In the genomic region with DNA sequence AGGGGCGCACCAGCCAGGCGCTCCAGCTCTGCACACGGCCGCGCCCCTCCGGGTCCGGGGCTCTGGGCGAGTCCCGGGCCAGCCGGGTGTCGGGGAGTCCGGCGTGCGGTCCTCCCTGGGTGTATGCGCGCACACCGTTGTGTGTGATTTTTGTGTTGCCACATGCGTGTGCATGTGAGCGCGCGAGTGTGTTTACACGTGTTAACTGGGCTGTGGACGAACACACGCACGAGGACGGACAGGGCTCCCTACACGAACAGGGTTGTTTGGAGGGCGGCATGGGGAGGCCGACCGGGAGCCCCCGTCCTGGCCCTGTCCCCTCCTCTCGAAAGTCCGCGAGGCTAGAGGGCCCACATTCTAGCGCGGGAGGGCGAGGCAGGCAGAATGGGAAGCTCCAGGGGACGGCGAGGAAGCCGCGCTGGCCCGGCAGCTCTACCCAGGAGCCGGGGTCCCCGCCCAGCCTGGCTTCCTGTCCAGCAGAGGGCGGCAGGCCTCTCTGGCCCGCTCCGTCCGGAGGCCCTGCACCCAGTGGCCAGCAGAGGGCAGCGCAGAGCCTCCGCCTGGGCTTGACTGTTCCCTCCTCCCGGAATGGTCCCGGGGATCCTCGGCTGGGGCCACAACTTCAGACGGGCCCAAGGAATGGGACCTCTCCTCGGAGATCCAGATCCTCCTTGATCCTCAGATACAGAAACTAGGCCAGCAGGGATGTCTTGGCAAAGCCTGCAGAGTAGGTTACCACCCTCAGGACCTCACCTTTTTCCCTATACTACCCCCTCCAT, we compare ENCODE assay signal across 1 cellular context.
TF ChIP-seq lines count a peak whose summit lies in the region.

No MANE protein-coding gene starts in this region.

TF ChIP-seq in HEK293, 187 proteins besides CTCF, POLR2A, EP300 and RAD21 (continued from another document and continues in another):
- TF ChIP-seq ZNF423 (tag by site-specific recombination; IDR thresholded peaks at IDR 0.05) (no peak; the same call in 1 of the 2 replicates), ZSCAN23 (tag by site-specific recombination; IDR thresholded peaks at IDR 0.05) (peak; percentile 67; the same call in 1 of the 2 replicates), ZNF24 (tag by site-specific recombination; IDR thresholded peaks at IDR 0.05) (peak; percentile 44; the same call in 1 of the 2 replicates), ZNF202 (tag by site-specific recombination; IDR thresholded peaks at IDR 0.05; ENCODE audit: borderline replicate concordance) (no peak), ZNF266 (tag by site-specific recombination; IDR thresholded peaks at IDR 0.05; ENCODE audit: low read depth) (no peak), ZSCAN30 (tag by site-specific recombination; IDR thresholded peaks at IDR 0.05) (peak; percentile 98), ZNF16 (tag by site-specific recombination; IDR thresholded peaks at IDR 0.05; ENCODE audit: low read depth) (no peak), ZNF501 (tag by site-specific recombination; IDR thresholded peaks at IDR 0.05) (peak; percentile 70; the same call in 1 of the 2 replicates), ZSCAN16 (tag by site-specific recombination; IDR thresholded peaks at IDR 0.05) (no peak), ZFP37 (tag by site-specific recombination; IDR thresholded peaks at IDR 0.05) (peak; percentile 85), KLF8 (tag by site-specific recombination; IDR thresholded peaks at IDR 0.05) (peak; percentile 81), ZBTB8A (tag by site-specific recombination; IDR thresholded peaks at IDR 0.05) (peak; percentile 81), ZNF354C (tag by site-specific recombination; IDR thresholded peaks at IDR 0.05; ENCODE audit: borderline replicate concordance, low read depth) (no peak), ZNF76 (tag by site-specific recombination; IDR thresholded peaks at IDR 0.05; ENCODE audit: borderline replicate concordance, low read depth) (0 out of 2 replicates have a peak, but pooled peaks have one; percentile 25), ZNF155 (tag by site-specific recombination; IDR thresholded peaks at IDR 0.05) (no peak), ZNF600 (tag by site-specific recombination; IDR thresholded peaks at IDR 0.05) (peak; percentile 61), ZXDB (tag by site-specific recombination; IDR thresholded peaks at IDR 0.05) (peak; percentile 71; the same call in 1 of the 2 replicates), IKZF3 (tag by site-specific recombination; IDR thresholded peaks at IDR 0.05) (peak; percentile 95), ZNF626 (tag by site-specific recombination; IDR thresholded peaks at IDR 0.05) (no peak), ZNF174 (tag by site-specific recombination; IDR thresholded peaks at IDR 0.05) (no peak), ZNF112 (tag by site-specific recombination; IDR thresholded peaks at IDR 0.05) (no peak), ZBTB49 (tag by site-specific recombination; IDR thresholded peaks at IDR 0.05; ENCODE audit: low read depth) (no peak), ZNF48 (tag by site-specific recombination; IDR thresholded peaks at IDR 0.05) (no peak), ZNF140 (tag by site-specific recombination; IDR thresholded peaks at IDR 0.05) (no peak), ZNF785 (tag by site-specific recombination; IDR thresholded peaks at IDR 0.05) (no peak), ZNF639 (tag by site-specific recombination; IDR thresholded peaks at IDR 0.05) (peak; percentile 87), ZNF239 (tag by site-specific recombination; IDR thresholded peaks at IDR 0.05) (no peak), ZNF404 (tag by site-specific recombination; IDR thresholded peaks at IDR 0.05) (no peak), FEZF1 (tag by site-specific recombination; IDR thresholded peaks at IDR 0.05) (no peak), ZSCAN18 (tag by site-specific recombination; IDR thresholded peaks at IDR 0.05) (no peak), ZNF416 (tag by site-specific recombination; IDR thresholded peaks at IDR 0.05) (no peak), ZNF350 (tag by site-specific recombination; IDR thresholded peaks at IDR 0.05) (no peak), PBX3 (CRISPR knock-in tag; IDR thresholded peaks at IDR 0.05) (peak; percentile 85), ZNF791 (tag by site-specific recombination; IDR thresholded peaks at IDR 0.05) (no peak), ZNF19 (tag by site-specific recombination; IDR thresholded peaks at IDR 0.05; ENCODE audit: low read depth) (no peak), ZNF664 (tag by site-specific recombination; IDR thresholded peaks at IDR 0.05) (no peak)
- TF ChIP-seq, protein P1, sequence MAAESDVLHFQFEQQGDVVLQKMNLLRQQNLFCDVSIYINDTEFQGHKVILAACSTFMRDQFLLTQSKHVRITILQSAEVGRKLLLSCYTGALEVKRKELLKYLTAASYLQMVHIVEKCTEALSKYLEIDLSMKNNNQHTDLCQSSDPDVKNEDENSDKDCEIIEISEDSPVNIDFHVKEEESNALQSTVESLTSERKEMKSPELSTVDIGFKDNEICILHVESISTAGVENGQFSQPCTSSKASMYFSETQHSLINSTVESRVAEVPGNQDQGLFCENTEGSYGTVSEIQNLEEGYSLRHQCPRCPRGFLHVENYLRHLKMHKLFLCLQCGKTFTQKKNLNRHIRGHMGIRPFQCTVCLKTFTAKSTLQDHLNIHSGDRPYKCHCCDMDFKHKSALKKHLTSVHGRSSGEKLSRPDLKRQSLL (tag by site-specific recombination; IDR thresholded peaks at IDR 0.05) = peak; percentile 53; the same call in 1 of the 2 replicates
- TF ChIP-seq, protein P2, sequence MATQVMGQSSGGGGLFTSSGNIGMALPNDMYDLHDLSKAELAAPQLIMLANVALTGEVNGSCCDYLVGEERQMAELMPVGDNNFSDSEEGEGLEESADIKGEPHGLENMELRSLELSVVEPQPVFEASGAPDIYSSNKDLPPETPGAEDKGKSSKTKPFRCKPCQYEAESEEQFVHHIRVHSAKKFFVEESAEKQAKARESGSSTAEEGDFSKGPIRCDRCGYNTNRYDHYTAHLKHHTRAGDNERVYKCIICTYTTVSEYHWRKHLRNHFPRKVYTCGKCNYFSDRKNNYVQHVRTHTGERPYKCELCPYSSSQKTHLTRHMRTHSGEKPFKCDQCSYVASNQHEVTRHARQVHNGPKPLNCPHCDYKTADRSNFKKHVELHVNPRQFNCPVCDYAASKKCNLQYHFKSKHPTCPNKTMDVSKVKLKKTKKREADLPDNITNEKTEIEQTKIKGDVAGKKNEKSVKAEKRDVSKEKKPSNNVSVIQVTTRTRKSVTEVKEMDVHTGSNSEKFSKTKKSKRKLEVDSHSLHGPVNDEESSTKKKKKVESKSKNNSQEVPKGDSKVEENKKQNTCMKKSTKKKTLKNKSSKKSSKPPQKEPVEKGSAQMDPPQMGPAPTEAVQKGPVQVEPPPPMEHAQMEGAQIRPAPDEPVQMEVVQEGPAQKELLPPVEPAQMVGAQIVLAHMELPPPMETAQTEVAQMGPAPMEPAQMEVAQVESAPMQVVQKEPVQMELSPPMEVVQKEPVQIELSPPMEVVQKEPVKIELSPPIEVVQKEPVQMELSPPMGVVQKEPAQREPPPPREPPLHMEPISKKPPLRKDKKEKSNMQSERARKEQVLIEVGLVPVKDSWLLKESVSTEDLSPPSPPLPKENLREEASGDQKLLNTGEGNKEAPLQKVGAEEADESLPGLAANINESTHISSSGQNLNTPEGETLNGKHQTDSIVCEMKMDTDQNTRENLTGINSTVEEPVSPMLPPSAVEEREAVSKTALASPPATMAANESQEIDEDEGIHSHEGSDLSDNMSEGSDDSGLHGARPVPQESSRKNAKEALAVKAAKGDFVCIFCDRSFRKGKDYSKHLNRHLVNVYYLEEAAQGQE (tag by site-specific recombination; IDR thresholded peaks at IDR 0.05) = peak; percentile 33; the same call in 1 of the 2 replicates
- TF ChIP-seq, protein P3, sequence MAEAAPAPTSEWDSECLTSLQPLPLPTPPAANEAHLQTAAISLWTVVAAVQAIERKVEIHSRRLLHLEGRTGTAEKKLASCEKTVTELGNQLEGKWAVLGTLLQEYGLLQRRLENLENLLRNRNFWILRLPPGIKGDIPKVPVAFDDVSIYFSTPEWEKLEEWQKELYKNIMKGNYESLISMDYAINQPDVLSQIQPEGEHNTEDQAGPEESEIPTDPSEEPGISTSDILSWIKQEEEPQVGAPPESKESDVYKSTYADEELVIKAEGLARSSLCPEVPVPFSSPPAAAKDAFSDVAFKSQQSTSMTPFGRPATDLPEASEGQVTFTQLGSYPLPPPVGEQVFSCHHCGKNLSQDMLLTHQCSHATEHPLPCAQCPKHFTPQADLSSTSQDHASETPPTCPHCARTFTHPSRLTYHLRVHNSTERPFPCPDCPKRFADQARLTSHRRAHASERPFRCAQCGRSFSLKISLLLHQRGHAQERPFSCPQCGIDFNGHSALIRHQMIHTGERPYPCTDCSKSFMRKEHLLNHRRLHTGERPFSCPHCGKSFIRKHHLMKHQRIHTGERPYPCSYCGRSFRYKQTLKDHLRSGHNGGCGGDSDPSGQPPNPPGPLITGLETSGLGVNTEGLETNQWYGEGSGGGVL (tag by site-specific recombination; IDR thresholded peaks at IDR 0.05) = peak; percentile 64
- TF ChIP-seq, protein P4, sequence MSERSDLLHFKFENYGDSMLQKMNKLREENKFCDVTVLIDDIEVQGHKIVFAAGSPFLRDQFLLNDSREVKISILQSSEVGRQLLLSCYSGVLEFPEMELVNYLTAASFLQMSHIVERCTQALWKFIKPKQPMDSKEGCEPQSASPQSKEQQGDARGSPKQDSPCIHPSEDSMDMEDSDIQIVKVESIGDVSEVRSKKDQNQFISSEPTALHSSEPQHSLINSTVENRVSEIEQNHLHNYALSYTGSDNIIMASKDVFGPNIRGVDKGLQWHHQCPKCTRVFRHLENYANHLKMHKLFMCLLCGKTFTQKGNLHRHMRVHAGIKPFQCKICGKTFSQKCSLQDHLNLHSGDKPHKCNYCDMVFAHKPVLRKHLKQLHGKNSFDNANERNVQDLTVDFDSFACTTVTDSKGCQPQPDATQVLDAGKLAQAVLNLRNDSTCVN (tag by site-specific recombination; optimal IDR thresholded peaks at IDR 0.05) = peak; percentile 93
- TF ChIP-seq, protein P5, sequence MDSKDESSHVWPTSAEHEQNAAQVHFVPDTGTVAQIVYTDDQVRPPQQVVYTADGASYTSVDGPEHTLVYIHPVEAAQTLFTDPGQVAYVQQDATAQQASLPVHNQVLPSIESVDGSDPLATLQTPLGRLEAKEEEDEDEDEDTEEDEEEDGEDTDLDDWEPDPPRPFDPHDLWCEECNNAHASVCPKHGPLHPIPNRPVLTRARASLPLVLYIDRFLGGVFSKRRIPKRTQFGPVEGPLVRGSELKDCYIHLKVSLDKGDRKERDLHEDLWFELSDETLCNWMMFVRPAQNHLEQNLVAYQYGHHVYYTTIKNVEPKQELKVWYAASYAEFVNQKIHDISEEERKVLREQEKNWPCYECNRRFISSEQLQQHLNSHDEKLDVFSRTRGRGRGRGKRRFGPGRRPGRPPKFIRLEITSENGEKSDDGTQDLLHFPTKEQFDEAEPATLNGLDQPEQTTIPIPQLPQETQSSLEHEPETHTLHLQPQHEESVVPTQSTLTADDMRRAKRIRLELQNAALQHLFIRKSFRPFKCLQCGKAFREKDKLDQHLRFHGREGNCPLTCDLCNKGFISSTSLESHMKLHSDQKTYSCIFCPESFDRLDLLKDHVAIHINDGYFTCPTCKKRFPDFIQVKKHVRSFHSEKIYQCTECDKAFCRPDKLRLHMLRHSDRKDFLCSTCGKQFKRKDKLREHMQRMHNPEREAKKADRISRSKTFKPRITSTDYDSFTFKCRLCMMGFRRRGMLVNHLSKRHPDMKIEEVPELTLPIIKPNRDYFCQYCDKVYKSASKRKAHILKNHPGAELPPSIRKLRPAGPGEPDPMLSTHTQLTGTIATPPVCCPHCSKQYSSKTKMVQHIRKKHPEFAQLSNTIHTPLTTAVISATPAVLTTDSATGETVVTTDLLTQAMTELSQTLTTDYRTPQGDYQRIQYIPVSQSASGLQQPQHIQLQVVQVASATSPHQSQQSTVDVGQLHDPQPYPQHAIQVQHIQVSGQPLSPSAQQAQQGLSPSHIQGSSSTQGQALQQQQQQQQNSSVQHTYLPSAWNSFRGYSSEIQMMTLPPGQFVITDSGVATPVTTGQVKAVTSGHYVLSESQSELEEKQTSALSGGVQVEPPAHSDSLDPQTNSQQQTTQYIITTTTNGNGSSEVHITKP (tag by site-specific recombination; IDR thresholded peaks at IDR 0.05) = peak; percentile 56; the same call in 1 of the 2 replicates
